Comparison of ENCODE assay signal across 8 cellular contexts in the genomic region with DNA sequence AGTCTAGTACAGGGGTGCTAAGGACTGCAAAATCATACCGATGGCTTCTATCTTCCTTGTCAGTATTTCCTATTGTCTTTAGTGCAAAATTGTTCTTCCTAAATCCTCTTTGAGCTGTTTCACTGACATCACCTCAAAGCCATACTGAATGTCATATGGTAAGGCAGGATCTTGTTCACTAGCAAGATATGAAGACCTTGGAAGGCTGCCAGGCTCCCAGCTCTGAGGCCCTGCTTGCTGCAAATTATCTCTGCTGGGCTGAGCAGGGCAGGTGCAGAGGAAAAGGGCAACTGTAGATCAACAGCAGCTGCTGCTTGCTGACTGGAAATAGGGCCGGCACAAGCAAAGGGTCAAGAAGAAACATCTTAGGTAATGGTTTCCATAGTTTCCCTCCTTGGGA. TPM values are rescaled to one million over a fixed set of nuclear protein-coding genes. Genes with fewer than 3 reads are reported as not detected.
DNase-seq lines count a peak whose midpoint lies in the region; ATAC-seq, FAIRE-seq and TF ChIP-seq lines count a peak whose summit lies in the region.

No MANE protein-coding gene starts in this region.

- intact Hi-C loops in pancreas (cut with DNase I) = no loop called here

- no peak overlapping the region for H3K4me3 Mint-ChIP-seq in activated naive CD4-positive, alpha-beta T cell treated with anti-CD3 and anti-CD28 coated beads, Interleukin-2, amount 10 ng/mL, durations not matched to agents 7 days and 5 days

- H3K27ac Mint-ChIP-seq in activated naive CD4-positive, alpha-beta T cell treated with anti-CD3 and anti-CD28 coated beads, Interleukin-2, amount 10 ng/mL, durations not matched to agents 7 days and 5 days = no peak overlapping the region

- ATAC-seq in pancreas = peak in 3 of 4 donors; percentile 69 to 79 (median 77)

- TF ChIP-seq CTCF in HFF-Myc (IDR thresholded peaks at IDR 0.05; ENCODE audit: low read depth, low read length, missing control alignments) (no peak), pancreas (IDR thresholded peaks at IDR 0.05) (no peak)

- FAIRE-seq in pancreas (lab: Jason Lieb, UNC) = no peak

- H3K4me1 Mint-ChIP-seq in activated naive CD4-positive, alpha-beta T cell treated with anti-CD3 and anti-CD28 coated beads, Interleukin-2, amount 10 ng/mL, durations not matched to agents 7 days and 5 days = peaks cover 5% of the 10 kb centered on the region

- H3K9me3 Mint-ChIP-seq in activated naive CD4-positive, alpha-beta T cell treated with anti-CD3 and anti-CD28 coated beads, Interleukin-2, amount 10 ng/mL, durations not matched to agents 7 days and 5 days = no peaks in the 10 kb centered on the region

- H3K27ac ChIP-seq in pancreas = no peak overlapping the region

- H3K9me3 ChIP-seq in pancreas = no peaks in the 10 kb centered on the region

- DNase-seq in Daoy (ENCODE audit: low read depth) = peak; percentile 69
- DNase-seq in HFF-Myc (ENCODE audit: extremely low read depth, low read depth) = peak; percentile 43
- peak; percentile 68 for DNase-seq in NCI-H2081 treated with DMSO at 0.1 percent for 48 hours (lab: John Stamatoyannopoulos, UW)
- DNase-seq in amniotic epithelial cell (ENCODE audit: low read depth) = peak; percentile 61
- DNase-seq in pancreas = peak; percentile 27 to 74 (median 60)
- DNase-seq in NOMO-1 treated with DMSO at 0.1 percent for 48 hours (lab: John Stamatoyannopoulos, UW; ENCODE audit: unreplicated experiment) = no peak
- no peak for DNase-seq in activated naive CD4-positive, alpha-beta T cell treated with anti-CD3 and anti-CD28 coated beads, Interleukin-2, amount 10 ng/mL, durations not matched to agents 7 days and 5 days
- no peak for DNase-seq in stimulated activated CD4-positive, alpha-beta T cell treated with anti-CD3 and anti-CD28 coated beads, Interleukin-4, amount 100 ng/mL, for 24 hours

- no peaks in the 10 kb centered on the region for H3K27me3 ChIP-seq in pancreas

- CTCF ChIA-PET in activated naive CD4-positive, alpha-beta T cell treated with anti-CD3 and anti-CD28 coated beads, Interleukin-2, amount 10 ng/mL, durations not matched to agents 7 days and 5 days (lab: Charles Lee) = interaction anchor here (0.7 kb wide), 1 partner anchor 30 kb away, joined by 3 read pairs; no protein-coding TSS in a partner anchor

- H3K4me3 ChIP-seq in HFF-Myc (replicated peaks; ENCODE audit: low read depth, low read length) (no peak overlapping the region), pancreas (no peak overlapping the region)

- H3K27me3 Mint-ChIP-seq in activated naive CD4-positive, alpha-beta T cell treated with anti-CD3 and anti-CD28 coated beads, Interleukin-2, amount 10 ng/mL, durations not matched to agents 7 days and 5 days = peaks cover 11% of the 10 kb centered on the region

- no peaks in the 10 kb centered on the region for H3K36me3 Mint-ChIP-seq in activated naive CD4-positive, alpha-beta T cell treated with anti-CD3 and anti-CD28 coated beads, Interleukin-2, amount 10 ng/mL, durations not matched to agents 7 days and 5 days

- H3K36me3 ChIP-seq in pancreas = no peaks in the 10 kb centered on the region

- peaks cover 0 to 13% (median 0%) of the 10 kb centered on the region in 3 donors for H3K4me1 ChIP-seq in pancreas

- WGBS in pancreas, 2 donors = 14 to 31% methylated on average over 2 of the region's 2 CpGs

RNA-seq across cellular contexts. Expression of gene PMAIP1, which starts 58.2 kb away (rescaled TPM):
- 47.8 and 57.9 TPM in 2 replicates for total RNA-seq in Daoy (2014; rRNA removed; shearing (Covaris generic))
- total RNA-seq in pancreas = 1 to 10 TPM in 3 of 6 donors, under 1 TPM in 3; 0.16 to 2.4 (median 1.1) TPM
- polyA plus RNA-seq in pancreas = under 1 TPM; 0.28 to 0.87 TPM

Comparison
In these comparisons a context has a peak if more than half of its experiments do, and no peak if none do; other contexts are left out.
1. DNase-seq: peak in Daoy (single experiment), HFF-Myc (single experiment), NCI-H2081 treated with DMSO at 0.1 percent for 48 hours (single experiment), amniotic epithelial cell (single experiment) and pancreas (6 of 6); none in NOMO-1 treated with DMSO at 0.1 percent for 48 hours (single experiment), activated naive CD4-positive, alpha-beta T cell treated with anti-CD3 and anti-CD28 coated beads, Interleukin-2, amount 10 ng/mL, durations not matched to agents 7 days and 5 days (single experiment) and stimulated activated CD4-positive, alpha-beta T cell treated with anti-CD3 and anti-CD28 coated beads, Interleukin-4, amount 100 ng/mL, for 24 hours (single experiment).
2. RNA of gene PMAIP1, which starts 58.2 kb away (total RNA-seq): 47.8 to 57.9 TPM in Daoy; 0.16 to 2.4 TPM in pancreas; every median in the first group is over 10 times any median in the second.